33 cellular contexts compared by ENCODE assay signal in genomic region chr14:86372402-86372801, GRCh38.
"Had no signal": no experiment of that assay in that cellular context is flagged by ENCODE, and none has a peak within 500 bp of the region (broad histone marks: within the 10 kb centered on the region; RNA-seq: fewer than 3 reads in every experiment).

No MANE protein-coding gene starts in this region.

- H3K9me3 ChIP-seq: adrenal gland, ascending aorta had no signal

- H3K36me3 ChIP-seq: adrenal gland, ascending aorta, brain microvascular endothelial cell, breast epithelium, cardiac muscle cell had no signal

- ATAC-seq: activated naive CD4-positive, alpha-beta T cell treated with anti-CD3 and anti-CD28 coated beads, Interleukin-2, amount 50 U/mL, for 72 hours; activated naive CD8-positive, alpha-beta T cell treated with anti-CD3 and anti-CD28 coated beads, Interleukin-2, amount 50 U/mL, for 24 hours; activated T-cell treated with anti-CD3 and anti-CD28 coated beads, Interleukin-2, amount 50 U/mL, for 4 hours; activated T-cell treated with anti-CD3 and anti-CD28 coated beads, Interleukin-2, amount 50 U/mL, for 72 hours; activated T-helper 17 cell treated with anti-CD3 and anti-CD28 coated beads, Interleukin-2, amount 50 U/mL, for 72 hours; body of pancreas had no signal

- H3K4me1 ChIP-seq: adrenal gland, ascending aorta, body of pancreas, breast epithelium had no signal

- H3K27me3 ChIP-seq: adrenal gland, ascending aorta, body of pancreas, brain microvascular endothelial cell, breast epithelium, cardiac muscle cell had no signal

- FAIRE-seq: astrocyte, bronchial epithelial cell had no signal

- DNase-seq: activated effector memory CD4-positive, alpha-beta T cell treated with anti-CD3 and anti-CD28 coated beads, Interleukin-2, amount 50 U/mL, for 16 hours; activated effector memory CD4-positive, alpha-beta T cell treated with Interleukin-2 at 50 U/mL for 16 hours; activated gamma-delta T cell; activated gamma-delta T cell treated with Interleukin-2 at 50 U/mL for 16 hours; activated naive CD4-positive, alpha-beta T cell; activated naive CD4-positive, alpha-beta T cell treated with anti-CD3 and anti-CD28 coated beads for 36 hours; activated naive CD4-positive, alpha-beta T cell treated with anti-CD3 and anti-CD28 coated beads, Interleukin-2, amount 10 ng/mL, durations not matched to agents 7 days and 5 days; activated naive CD4-positive, alpha-beta T cell treated with anti-CD3 and anti-CD28 coated beads, Interleukin-2, amount 50 U/mL, for 16 hours; activated naive CD4-positive, alpha-beta T cell treated with Interleukin-2 at 50 U/mL for 16 hours; activated naive CD8-positive, alpha-beta T cell treated with anti-CD3 and anti-CD28 coated beads for 36 hours; activated naive CD8-positive, alpha-beta T cell treated with anti-CD3 and anti-CD28 coated beads, Interleukin-2, amount 10 ng/mL, durations not matched to agents 7 days and 5 days; activated naive CD8-positive, alpha-beta T cell treated with anti-CD3 and anti-CD28 coated beads, Interleukin-2, amount 50 U/mL, for 24 hours; activated T-cell treated with anti-CD3 and anti-CD28 coated beads, Interleukin-2, amount 50 U/mL, for 24 hours; activated T-cell treated with anti-CD3 and anti-CD28 coated beads, Interleukin-2, amount 50 U/mL, for 4 hours; activated T-cell treated with anti-CD3 and anti-CD28 coated beads, Interleukin-2, amount 50 U/mL, for 48 hours; activated T-cell treated with anti-CD3 and anti-CD28 coated beads, Interleukin-2, amount 50 U/mL, for 72 hours; adrenal gland; amniotic stem cell; amygdala; anterior cingulate cortex; aorta; body of pancreas; brain microvascular endothelial cell; caudate nucleus; central memory CD4-positive, alpha-beta T cell; cerebellar nuclear complex had no signal

- H3K4me3 ChIP-seq: adrenal gland, ascending aorta, body of pancreas, breast epithelium, cardiac muscle cell had no signal

- H3K27ac ChIP-seq: adrenal gland, ascending aorta, body of pancreas, brain microvascular endothelial cell, breast epithelium, cardiac muscle cell had no signal
